In genomic region chr5:71703941-71704340, GRCh38 we compare ENCODE assay signal across 22 cellular contexts. TPM values are rescaled to one million over a fixed set of nuclear protein-coding genes. Genes with fewer than 3 reads are reported as not detected.
"Had no signal": no experiment of that assay in that cellular context is flagged by ENCODE, and none has a peak within 500 bp of the region (broad histone marks: within the 10 kb centered on the region; RNA-seq: fewer than 3 reads in every experiment).

No MANE protein-coding gene starts in this region.

- H3K9me3 ChIP-seq: prostate gland, suprapubic skin, transverse colon, uterus had no signal

- H3K9me3 Mint-ChIP-seq: dendritic cell treated with granulocyte-macrophage colony-stimulating factor and Interleukin-4, amounts not matched to agents 40 ng/mL and 50 ng/mL, for 4 days; stimulated activated naive CD8-positive, alpha-beta T cell treated with anti-CD3 and anti-CD28 coated beads, Interleukin-15, amount 100 ng/mL, for 72 hours had no signal

- DNase-seq: activated CD4-positive, alpha-beta T cell treated with anti-CD3 and anti-CD28 coated beads for 36 hours; activated CD4-positive, alpha-beta T cell treated with anti-CD3 and anti-CD28 coated beads, Interleukin-2, amount 50 U/mL, for 48 hours; amniotic stem cell; effector memory CD4-positive, alpha-beta T cell; foreskin fibroblast; mammary epithelial cell; right cardiac atrium; stimulated activated naive CD8-positive, alpha-beta T cell treated with anti-CD3 and anti-CD28 coated beads, Interleukin-15, amount 100 ng/mL, for 72 hours; T-helper 2 cell; transverse colon; uterus had no signal

- FAIRE-seq: keratinocyte had no signal

- H3K36me3 ChIP-seq: prostate gland, suprapubic skin, transverse colon, uterus had no signal

- H3K4me3 Mint-ChIP-seq: activated CD4-positive, alpha-beta T cell treated with anti-CD3 and anti-CD28 coated beads for 36 hours; activated naive CD8-positive, alpha-beta T cell; dendritic cell treated with granulocyte-macrophage colony-stimulating factor and Interleukin-4, amounts not matched to agents 40 ng/mL and 50 ng/mL, for 4 days; stimulated activated naive CD8-positive, alpha-beta T cell treated with anti-CD3 and anti-CD28 coated beads, Interleukin-15, amount 100 ng/mL, for 72 hours had no signal

- H3K27me3 ChIP-seq: uterus had no signal

- H3K4me3 ChIP-seq: prostate gland, suprapubic skin, transverse colon, uterus had no signal

- H3K27ac Mint-ChIP-seq: activated CD4-positive, alpha-beta T cell treated with anti-CD3 and anti-CD28 coated beads for 36 hours; activated naive CD8-positive, alpha-beta T cell; dendritic cell treated with granulocyte-macrophage colony-stimulating factor and Interleukin-4, amounts not matched to agents 40 ng/mL and 50 ng/mL, for 4 days; stimulated activated naive CD8-positive, alpha-beta T cell treated with anti-CD3 and anti-CD28 coated beads, Interleukin-15, amount 100 ng/mL, for 72 hours had no signal

- H3K4me1 ChIP-seq: prostate gland, suprapubic skin, transverse colon, uterus had no signal

- H3K27ac ChIP-seq: prostate gland, suprapubic skin, transverse colon, uterus had no signal

- H3K4me1 Mint-ChIP-seq: stimulated activated naive CD8-positive, alpha-beta T cell treated with anti-CD3 and anti-CD28 coated beads, Interleukin-15, amount 100 ng/mL, for 72 hours had no signal

RNA-seq across cellular contexts. Expression of gene CARTPT, which starts 15.1 kb away (rescaled TPM):
- total RNA-seq: activated CD4-positive, alpha-beta T cell treated with anti-CD3 and anti-CD28 coated beads for 36 hours; chondrocyte; glomerular endothelial cell; left lobe of liver; mammary epithelial cell; myocyte; osteocyte; skeletal muscle tissue; suprapubic skin; uterus had no signal
- polyA plus RNA-seq: keratinocyte, mammary epithelial cell had no signal
